20 cellular contexts compared by ENCODE assay signal in the genomic region with DNA sequence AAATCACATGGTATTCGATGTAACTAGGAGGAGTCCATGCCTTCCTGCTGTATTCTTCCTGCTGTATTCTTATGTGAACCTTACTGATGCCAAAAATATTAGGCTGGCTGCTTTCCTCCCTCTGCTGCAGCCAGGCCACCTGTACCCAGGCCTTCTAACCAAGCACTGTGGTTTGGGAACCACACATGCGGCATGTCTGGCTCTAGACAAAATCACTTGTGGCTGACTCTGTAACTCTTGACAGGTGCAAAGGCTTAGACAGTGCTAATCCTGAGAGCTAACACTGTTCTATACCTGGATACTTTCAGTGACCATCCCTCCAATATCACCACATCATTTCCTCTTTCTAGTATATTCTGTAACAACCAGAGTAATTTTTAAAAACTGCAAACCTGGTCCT.
A peak's percentile ranks its signal among the peaks of the same experiment; 100 is the strongest.
DNase-seq lines count a peak whose midpoint lies in the region; ATAC-seq and TF ChIP-seq lines count a peak whose summit lies in the region.
"Had no signal": no experiment of that assay in that cellular context is flagged by ENCODE, and none has a peak within 500 bp of the region (broad histone marks: within the 10 kb centered on the region; RNA-seq: fewer than 3 reads in every experiment).

No MANE protein-coding gene starts in this region.

- H3K4me3 ChIP-seq in KMS-11 (IDR thresholded peaks at IDR 0.05; ENCODE audit: insufficient read depth, low read depth, low read length), result no peak overlapping the region
- H3K4me3 ChIP-seq: A549; BLaER1 treated with 17β-estradiol and CSF1 and Interleukin-3, amounts not matched to agents 10 nM and 100 nM; GM23248 had no signal

- DNase-seq in NCI-H2107 treated with DMSO at 0.1 percent for 48 hours (lab: John Stamatoyannopoulos, UW; ENCODE audit: unreplicated experiment), result peak; percentile 47
- DNase-seq in NCI-H2107 (lab: John Stamatoyannopoulos, UW), result no peak
- peak; percentile 95 for DNase-seq in RPMI8226
- DNase-seq in omental fat pad (ENCODE audit: low spot score), result no peak
- DNase-seq in immature natural killer cell, result no peak
- DNase-seq: 8988T; ACHN; AML-193; BE2C; CD4-positive, alpha-beta T cell; CD8-positive, alpha-beta memory T cell; DMS 273 treated with DMSO at 0.1 percent for 48 hours; DND-41; GM23248; H7; HCEC 1CT had no signal

- no peaks in the 10 kb centered on the region for H3K27me3 ChIP-seq in KMS-11 (ENCODE audit: insufficient read depth, low read depth)
- H3K27me3 ChIP-seq: BE2C; BLaER1 treated with 17β-estradiol and CSF1 and Interleukin-3, amounts not matched to agents 10 nM and 100 nM had no signal

- H3K27ac Mint-ChIP-seq in immature natural killer cell, result no peak overlapping the region
- H3K27ac Mint-ChIP-seq: CD14-positive monocyte; CD4-positive, alpha-beta T cell; CD8-positive, alpha-beta memory T cell had no signal

- no peaks in the 10 kb centered on the region for H4K20me1 ChIP-seq in KMS-11 (ENCODE audit: insufficient read depth)
- H4K20me1 ChIP-seq: BLaER1 treated with 17β-estradiol and CSF1 and Interleukin-3, amounts not matched to agents 10 nM and 100 nM had no signal

- peaks cover 59% of the 10 kb centered on the region for H3K4me1 ChIP-seq in KMS-11 (ENCODE audit: low read depth, poor library complexity, severe bottlenecking)
- H3K4me1 ChIP-seq: A549; BE2C; BLaER1 treated with 17β-estradiol and CSF1 and Interleukin-3, amounts not matched to agents 10 nM and 100 nM had no signal

- H3K27ac ChIP-seq in KMS-11, result peak overlapping the region; percentile 27; the same call in 1 of the 2 replicates
- H3K27ac ChIP-seq: A549; BLaER1 treated with 17β-estradiol and CSF1 and Interleukin-3, amounts not matched to agents 10 nM and 100 nM; GM23248 had no signal

- no peak for ATAC-seq in omental fat pad (ENCODE audit: low FRiP score)
- ATAC-seq: A549 had no signal

- no peaks in the 10 kb centered on the region for H3K79me2 ChIP-seq in KMS-11 (ENCODE audit: insufficient read depth, low read depth)

- no peak for TF ChIP-seq CTCF in KMS-11 (conservative IDR thresholded peaks at IDR 0.05; ENCODE audit: low read depth, low read length)
- no peak for TF ChIP-seq CTCF in omental fat pad (IDR thresholded peaks at IDR 0.05)

- H3K4me1 Mint-ChIP-seq in immature natural killer cell, result no peaks in the 10 kb centered on the region
- H3K4me1 Mint-ChIP-seq: CD14-positive monocyte; CD8-positive, alpha-beta memory T cell had no signal

- no peaks in the 10 kb centered on the region for H3K36me3 ChIP-seq in KMS-11 (ENCODE audit: insufficient read depth)
- H3K36me3 ChIP-seq: BE2C; BLaER1 treated with 17β-estradiol and CSF1 and Interleukin-3, amounts not matched to agents 10 nM and 100 nM had no signal

- H3K9ac ChIP-seq in KMS-11, result no peak overlapping the region
- H3K9ac ChIP-seq: BLaER1 treated with 17β-estradiol and CSF1 and Interleukin-3, amounts not matched to agents 10 nM and 100 nM; GM23248 had no signal

- H3K9me3 Mint-ChIP-seq in immature natural killer cell, result peaks cover 0 to 5% (median 0%) of the 10 kb centered on the region in 6 donors

- H3K27me3 Mint-ChIP-seq in immature natural killer cell (ENCODE audit: low read depth in 3 of 3), result peaks cover 0 to 6% (median 3%) of the 10 kb centered on the region in 3 donors
- H3K27me3 Mint-ChIP-seq: CD4-positive, alpha-beta T cell had no signal

- no peaks in the 10 kb centered on the region for H3K36me3 Mint-ChIP-seq in immature natural killer cell
- H3K36me3 Mint-ChIP-seq: CD14-positive monocyte; CD8-positive, alpha-beta memory T cell had no signal

- no peak overlapping the region for H3K4me3 Mint-ChIP-seq in immature natural killer cell
- H3K4me3 Mint-ChIP-seq: CD14-positive monocyte; CD4-positive, alpha-beta T cell; CD8-positive, alpha-beta memory T cell had no signal

- peak overlapping the region; percentile 79 for H3K4me2 ChIP-seq in KMS-11
- H3K4me2 ChIP-seq: A549; BLaER1 treated with 17β-estradiol and CSF1 and Interleukin-3, amounts not matched to agents 10 nM and 100 nM had no signal

- no peak overlapping the region for H2AFZ ChIP-seq in KMS-11 (ENCODE audit: low read depth)
- H2AFZ ChIP-seq: GM23248 had no signal

Comparison
In these comparisons a context has a peak if more than half of its experiments do, and no peak if none do; other contexts are left out.
1. DNase-seq: peak in NCI-H2107 treated with DMSO at 0.1 percent for 48 hours (single experiment) and RPMI8226 (single experiment); none in NCI-H2107 (single experiment), omental fat pad (single experiment) and immature natural killer cell (0 of 3).